11 cellular contexts compared by ENCODE assay signal in genomic region chr9:34413229-34413852, GRCh38. TPM values are rescaled to one million over a fixed set of nuclear protein-coding genes. Genes with fewer than 3 reads are reported as not detected.
DNase-seq lines count a peak whose midpoint lies in the region; ATAC-seq and TF ChIP-seq lines count a peak whose summit lies in the region.
"Had no signal": no experiment of that assay in that cellular context is flagged by ENCODE, and none has a peak within 500 bp of the region (broad histone marks: within the 10 kb centered on the region; RNA-seq: fewer than 3 reads in every experiment).

No MANE protein-coding gene starts in this region.

- intact Hi-C loops in HCT116 (cut with micrococcal nuclease) (loop anchor here (2.0 kb wide), 2 partner anchors 17 to 81 kb away; no protein-coding TSS in a partner anchor), Panc1 (cut with micrococcal nuclease; ENCODE audit: unreplicated experiment) (no loop called here)

- H3K36me3 Mint-ChIP-seq in natural killer cell treated with Interleukin-12 subunit alpha and Interleukin-12 subunit beta and Interleukin-15 and Interleukin-18, amount 100 ng/mL, for 72 hours: no peaks in the 10 kb centered on the region

- H3K4me1 Mint-ChIP-seq in natural killer cell treated with Interleukin-12 subunit alpha and Interleukin-12 subunit beta and Interleukin-15 and Interleukin-18, amount 100 ng/mL, for 72 hours (ENCODE audit: low read depth in 2 of 2): peaks cover 0 to 6% of the 10 kb centered on the region in 2 donors

- no peaks in the 10 kb centered on the region for H3K27me3 Mint-ChIP-seq in natural killer cell treated with Interleukin-12 subunit alpha and Interleukin-12 subunit beta and Interleukin-15 and Interleukin-18, amount 100 ng/mL, for 72 hours
- H3K27me3 Mint-ChIP-seq: activated naive CD8-positive, alpha-beta T cell had no signal

- H2AFZ ChIP-seq in HCT116 (ENCODE audit: low read depth, low read length, poor library complexity, severe bottlenecking): no peak overlapping the region
- H2AFZ ChIP-seq: parathyroid adenoma had no signal

- H3K4me1 ChIP-seq in HCT116 (ENCODE audit: control insufficient read depth in 1 of 2, insufficient read depth in 2 of 2, low read length in 2 of 2) (no peaks in the 10 kb centered on the region), Panc1 (ENCODE audit: control insufficient read depth, insufficient read depth, low read length) (no peaks in the 10 kb centered on the region)
- H3K4me1 ChIP-seq: parathyroid adenoma had no signal

- H3K27me3 ChIP-seq in HCT116 (ENCODE audit: insufficient read depth, low read length): no peaks in the 10 kb centered on the region
- H3K27me3 ChIP-seq in Panc1 (ENCODE audit: control insufficient read depth, insufficient read depth, low read length): no peaks in the 10 kb centered on the region

- RAD21 ChIA-PET in HCT116 (lab: Charles Lee; ENCODE audit: low non-redundant PET in 1 of 2, low total read pairs in 2 of 2, uncharacterized antibody in 2 of 2, unreplicated experiment in 2 of 2): no interaction called here

- TF ChIP-seq POLR2A in HCT116 (IDR thresholded peaks at IDR 0.05; ENCODE audit: borderline replicate concordance, extremely low read depth, insufficient read depth, insufficient read length) (no peak), erythroblast (IDR thresholded peaks at IDR 0.05; ENCODE audit: low read length) (no peak)

- H3K9me3 ChIP-seq in HCT116 (ENCODE audit: control insufficient read depth in 1 of 2, insufficient read depth in 1 of 2, low read depth in 1 of 2, low read length in 2 of 2) (no peaks in the 10 kb centered on the region), Panc1 (ENCODE audit: control insufficient read depth, insufficient read depth, low read depth, low read length) (no peaks in the 10 kb centered on the region)

- in situ Hi-C loops in Panc1 (cut with HindIII; ENCODE audit: low pct_unique_long_range_greater_than_20kb, low sequenced_read_pairs): no loop called here

- BruUV-seq in HCT116 (replicated peaks; lab: Mats Ljungman, UMichigan) (no TSS peak), Panc1 (replicated peaks; lab: Mats Ljungman, UMichigan) (no TSS peak)

- no peak overlapping the region for H3K4me2 ChIP-seq in HCT116 (ENCODE audit: low read length)

- H4K20me1 ChIP-seq in HCT116 (ENCODE audit: insufficient read depth): no peaks in the 10 kb centered on the region

- TF ChIP-seq CTCF in HCT116 (IDR thresholded peaks at IDR 0.05 in 2 of 3, conservative IDR thresholded peaks at IDR 0.05 in 1 of 3; ENCODE audit: borderline replicate concordance in 1 of 3, insufficient read depth in 1 of 3, low read depth in 2 of 3, low read length in 2 of 3): no peak
- TF ChIP-seq CTCF in Panc1 (IDR thresholded peaks at IDR 0.05): no peak

- H3K36me3 ChIP-seq in HCT116 (ENCODE audit: control insufficient read depth in 1 of 2, insufficient read depth in 2 of 2, low read length in 2 of 2) (no peaks in the 10 kb centered on the region), Panc1 (ENCODE audit: control insufficient read depth, insufficient read depth, low read length) (no peaks in the 10 kb centered on the region)

- H3K27ac ChIP-seq in HCT116 (ENCODE audit: low read depth, low read length): no peak overlapping the region
- H3K27ac ChIP-seq in Panc1 (ENCODE audit: low read length): no peak overlapping the region
- H3K27ac ChIP-seq: HL-60, parathyroid adenoma had no signal

- H3K4me3 Mint-ChIP-seq in natural killer cell treated with Interleukin-12 subunit alpha and Interleukin-12 subunit beta and Interleukin-15 and Interleukin-18, amount 100 ng/mL, for 72 hours: no peak overlapping the region
- H3K4me3 Mint-ChIP-seq: activated naive CD8-positive, alpha-beta T cell had no signal

- POLR2A ChIA-PET in HCT116 (lab: Charles Lee) (no interaction called here), Panc1 (lab: Charles Lee) (no interaction called here)

- ATAC-seq in HCT116: peak; percentile 50; the same call in 1 of the 2 replicates
- peak; percentile 72; the same call in 1 of the 2 replicates for ATAC-seq in Panc1
- ATAC-seq in HG02970 (IDR thresholded peaks at IDR 0.05; ENCODE audit: low FRiP score, unreplicated experiment): no peak
- ATAC-seq in natural killer cell treated with Interleukin-12 subunit alpha and Interleukin-12 subunit beta and Interleukin-15 and Interleukin-18, amount 100 ng/mL, for 72 hours: no peak

- H3K79me2 ChIP-seq in HCT116 (ENCODE audit: insufficient read depth, low read length): no peaks in the 10 kb centered on the region
- H3K79me2 ChIP-seq: parathyroid adenoma had no signal

- H3K9me3 Mint-ChIP-seq in natural killer cell treated with Interleukin-12 subunit alpha and Interleukin-12 subunit beta and Interleukin-15 and Interleukin-18, amount 100 ng/mL, for 72 hours: no peaks in the 10 kb centered on the region

- H3K9me2 ChIP-seq in HCT116 (ENCODE audit: insufficient read depth): no peaks in the 10 kb centered on the region

- H3K27ac Mint-ChIP-seq in natural killer cell treated with Interleukin-12 subunit alpha and Interleukin-12 subunit beta and Interleukin-15 and Interleukin-18, amount 100 ng/mL, for 72 hours: no peak overlapping the region
- H3K27ac Mint-ChIP-seq: activated naive CD8-positive, alpha-beta T cell had no signal

- H3K9ac ChIP-seq in HCT116 (ENCODE audit: low read length): no peak overlapping the region
- H3K9ac ChIP-seq: parathyroid adenoma had no signal

- no peak overlapping the region for H3K4me3 ChIP-seq in HCT116 (replicated peaks in 1 of 2; ENCODE audit: low read depth in 1 of 2, low read length in 2 of 2)
- H3K4me3 ChIP-seq in Panc1 (ENCODE audit: low read depth in 2 of 2, low read length in 2 of 2): no peak overlapping the region

- no peak for TF ChIP-seq RAD21 in HCT116 (IDR thresholded peaks at IDR 0.05; ENCODE audit: low read depth)

- CTCF ChIA-PET in HCT116 (lab: Charles Lee) (interaction anchor here (1.7 kb wide), 1 partner anchor 9 kb away, joined by 9 read pairs; no protein-coding TSS in a partner anchor), Panc1 (lab: Charles Lee) (interaction anchor here (2.2 kb wide), 1 partner anchor 9 kb away, joined by 6 read pairs; no protein-coding TSS in a partner anchor)

- no peak for DNase-seq in HCT116 (ENCODE audit: low read depth, low spot score)
- no peak for DNase-seq in Panc1 (ENCODE audit: low read depth, low spot score)
- DNase-seq in erythroblast (lab: John Stamatoyannopoulos, UW): peak; percentile 45 to 53
- peak; percentile 33 for DNase-seq in renal cortical epithelial cell (ENCODE audit: low read depth)
- no peak for DNase-seq in natural killer cell treated with Interleukin-12 subunit alpha and Interleukin-12 subunit beta and Interleukin-15 and Interleukin-18, amount 100 ng/mL, for 72 hours (ENCODE audit: low spot score)
- no peak for DNase-seq in DMS153 (lab: John Stamatoyannopoulos, UW)
- DNase-seq in NCI-H2196 (lab: John Stamatoyannopoulos, UW; ENCODE audit: unreplicated experiment): no peak

TF ChIP-seq in HCT116, 20 proteins besides CTCF, POLR2A, EP300 and RAD21 (continues in another document):
- no peak for TF ChIP-seq ZBTB33 (IDR thresholded peaks at IDR 0.05; ENCODE audit: extremely low read depth, insufficient replicate concordance, low read length)

RNA-seq across cellular contexts. Expression of gene MYORG, which starts 36.6 kb away (rescaled TPM):
- total RNA-seq in HCT116 (2021; ENCODE audit: unreplicated experiment) (8.5 TPM), Panc1 (2021; ENCODE audit: unreplicated experiment) (9.7 TPM), renal cortical epithelial cell (4.0 and 12.3 TPM in 2 replicates)
- polyA plus RNA-seq in HCT116 (2012): 4.7 and 5.0 TPM in 2 replicates
- 6.7 TPM for polyA plus RNA-seq in Panc1 (2012; ENCODE audit: insufficient read length)
- 1 to 10 TPM; 1.1 to 4.6 TPM for total RNA-seq in natural killer cell treated with Interleukin-12 subunit alpha and Interleukin-12 subunit beta and Interleukin-15 and Interleukin-18, amount 100 ng/mL, for 72 hours

RNA-seq across cellular contexts. Expression of gene FAM219A, which starts 45.0 kb away (rescaled TPM):
- 13.4 TPM for total RNA-seq in HCT116 (2021; ENCODE audit: unreplicated experiment)
- 8.1 and 9.3 TPM in 2 replicates for polyA plus RNA-seq in HCT116 (2012)
- total RNA-seq in Panc1 (2021; ENCODE audit: unreplicated experiment): 38.6 TPM
- 26.2 TPM for polyA plus RNA-seq in Panc1 (2012; ENCODE audit: insufficient read length)
- total RNA-seq in renal cortical epithelial cell: 11.6 and 17.2 TPM in 2 replicates
- total RNA-seq in natural killer cell treated with Interleukin-12 subunit alpha and Interleukin-12 subunit beta and Interleukin-15 and Interleukin-18, amount 100 ng/mL, for 72 hours: 10 to 100 TPM; 21.4 to 23.5 TPM

RNA-seq across cellular contexts. Expression of gene DNAI1, which starts 45.3 kb away (rescaled TPM):
- total RNA-seq in HCT116 (2021; ENCODE audit: unreplicated experiment) (1.1 TPM), Panc1 (2021; ENCODE audit: unreplicated experiment) (2.2 TPM), renal cortical epithelial cell (0.99 TPM in 1 of 2 replicates, not detected in the other)
- polyA plus RNA-seq in HCT116 (2012): 0.90 and 1.2 TPM in 2 replicates
- polyA plus RNA-seq in Panc1 (2012; ENCODE audit: insufficient read length): 1.3 TPM
- not detected for total RNA-seq in natural killer cell treated with Interleukin-12 subunit alpha and Interleukin-12 subunit beta and Interleukin-15 and Interleukin-18, amount 100 ng/mL, for 72 hours

Comparison
In these comparisons a context has a peak if more than half of its experiments do, and no peak if none do; other contexts are left out.
1. ATAC-seq: peak in HCT116 (single experiment) and Panc1 (single experiment); none in HG02970 (single experiment) and natural killer cell treated with Interleukin-12 subunit alpha and Interleukin-12 subunit beta and Interleukin-15 and Interleukin-18, amount 100 ng/mL, for 72 hours (0 of 2).
2. DNase-seq: peak in erythroblast (2 of 2) and renal cortical epithelial cell (single experiment); none in HCT116 (single experiment), Panc1 (single experiment), natural killer cell treated with Interleukin-12 subunit alpha and Interleukin-12 subunit beta and Interleukin-15 and Interleukin-18, amount 100 ng/mL, for 72 hours (single experiment), DMS153 (single experiment) and NCI-H2196 (single experiment).